1 cellular context compared by ENCODE assay signal in the genomic region with DNA sequence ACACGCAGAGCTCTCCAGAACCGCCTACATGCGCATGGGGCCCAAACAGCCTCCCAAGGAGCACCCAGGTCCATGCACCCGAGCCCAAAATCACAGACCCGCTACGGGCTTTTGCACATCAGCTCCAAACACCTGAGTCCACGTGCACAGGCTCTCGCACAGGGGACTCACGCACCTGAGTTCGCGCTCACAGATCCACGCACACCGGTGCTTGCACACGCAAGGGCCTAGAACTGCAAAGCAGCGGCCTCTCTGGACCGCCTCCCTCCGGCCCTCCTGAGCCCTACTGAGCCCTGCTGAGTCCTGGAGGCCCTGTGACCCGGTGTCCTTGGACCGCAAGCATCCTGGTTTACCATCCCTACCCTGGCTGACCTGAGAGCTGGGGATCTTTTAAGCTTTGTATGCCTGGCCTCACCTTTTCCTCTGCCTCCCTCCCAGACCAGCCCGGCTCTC.
TF ChIP-seq lines count a peak whose summit lies in the region.

No MANE protein-coding gene starts in this region.

TF ChIP-seq in WTC11, 78 proteins besides CTCF, POLR2A, EP300 and RAD21 (continued from another document):
- TF ChIP-seq, protein P1, sequence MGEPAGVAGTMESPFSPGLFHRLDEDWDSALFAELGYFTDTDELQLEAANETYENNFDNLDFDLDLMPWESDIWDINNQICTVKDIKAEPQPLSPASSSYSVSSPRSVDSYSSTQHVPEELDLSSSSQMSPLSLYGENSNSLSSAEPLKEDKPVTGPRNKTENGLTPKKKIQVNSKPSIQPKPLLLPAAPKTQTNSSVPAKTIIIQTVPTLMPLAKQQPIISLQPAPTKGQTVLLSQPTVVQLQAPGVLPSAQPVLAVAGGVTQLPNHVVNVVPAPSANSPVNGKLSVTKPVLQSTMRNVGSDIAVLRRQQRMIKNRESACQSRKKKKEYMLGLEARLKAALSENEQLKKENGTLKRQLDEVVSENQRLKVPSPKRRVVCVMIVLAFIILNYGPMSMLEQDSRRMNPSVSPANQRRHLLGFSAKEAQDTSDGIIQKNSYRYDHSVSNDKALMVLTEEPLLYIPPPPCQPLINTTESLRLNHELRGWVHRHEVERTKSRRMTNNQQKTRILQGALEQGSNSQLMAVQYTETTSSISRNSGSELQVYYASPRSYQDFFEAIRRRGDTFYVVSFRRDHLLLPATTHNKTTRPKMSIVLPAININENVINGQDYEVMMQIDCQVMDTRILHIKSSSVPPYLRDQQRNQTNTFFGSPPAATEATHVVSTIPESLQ (CRISPR knock-in tag; IDR thresholded peaks at IDR 0.05) = no peak
- TF ChIP-seq ZNF416 (CRISPR knock-in tag; IDR thresholded peaks at IDR 0.05) = no peak
- TF ChIP-seq NR2C2 (CRISPR knock-in tag; IDR thresholded peaks at IDR 0.05) = no peak
- TF ChIP-seq, protein P2, sequence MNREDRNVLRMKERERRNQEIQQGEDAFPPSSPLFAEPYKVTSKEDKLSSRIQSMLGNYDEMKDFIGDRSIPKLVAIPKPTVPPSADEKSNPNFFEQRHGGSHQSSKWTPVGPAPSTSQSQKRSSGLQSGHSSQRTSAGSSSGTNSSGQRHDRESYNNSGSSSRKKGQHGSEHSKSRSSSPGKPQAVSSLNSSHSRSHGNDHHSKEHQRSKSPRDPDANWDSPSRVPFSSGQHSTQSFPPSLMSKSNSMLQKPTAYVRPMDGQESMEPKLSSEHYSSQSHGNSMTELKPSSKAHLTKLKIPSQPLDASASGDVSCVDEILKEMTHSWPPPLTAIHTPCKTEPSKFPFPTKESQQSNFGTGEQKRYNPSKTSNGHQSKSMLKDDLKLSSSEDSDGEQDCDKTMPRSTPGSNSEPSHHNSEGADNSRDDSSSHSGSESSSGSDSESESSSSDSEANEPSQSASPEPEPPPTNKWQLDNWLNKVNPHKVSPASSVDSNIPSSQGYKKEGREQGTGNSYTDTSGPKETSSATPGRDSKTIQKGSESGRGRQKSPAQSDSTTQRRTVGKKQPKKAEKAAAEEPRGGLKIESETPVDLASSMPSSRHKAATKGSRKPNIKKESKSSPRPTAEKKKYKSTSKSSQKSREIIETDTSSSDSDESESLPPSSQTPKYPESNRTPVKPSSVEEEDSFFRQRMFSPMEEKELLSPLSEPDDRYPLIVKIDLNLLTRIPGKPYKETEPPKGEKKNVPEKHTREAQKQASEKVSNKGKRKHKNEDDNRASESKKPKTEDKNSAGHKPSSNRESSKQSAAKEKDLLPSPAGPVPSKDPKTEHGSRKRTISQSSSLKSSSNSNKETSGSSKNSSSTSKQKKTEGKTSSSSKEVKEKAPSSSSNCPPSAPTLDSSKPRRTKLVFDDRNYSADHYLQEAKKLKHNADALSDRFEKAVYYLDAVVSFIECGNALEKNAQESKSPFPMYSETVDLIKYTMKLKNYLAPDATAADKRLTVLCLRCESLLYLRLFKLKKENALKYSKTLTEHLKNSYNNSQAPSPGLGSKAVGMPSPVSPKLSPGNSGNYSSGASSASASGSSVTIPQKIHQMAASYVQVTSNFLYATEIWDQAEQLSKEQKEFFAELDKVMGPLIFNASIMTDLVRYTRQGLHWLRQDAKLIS (CRISPR knock-in tag; IDR thresholded peaks at IDR 0.05; ENCODE audit: borderline replicate concordance) = no peak
- no peak for TF ChIP-seq GABPB1 (CRISPR knock-in tag; IDR thresholded peaks at IDR 0.05)
- no peak for TF ChIP-seq MXD4 (CRISPR knock-in tag; IDR thresholded peaks at IDR 0.05; ENCODE audit: borderline replicate concordance)
- no peak for TF ChIP-seq SMAD4 (CRISPR knock-in tag; IDR thresholded peaks at IDR 0.05)
- no peak for TF ChIP-seq NR1H2 (CRISPR knock-in tag; IDR thresholded peaks at IDR 0.05)
- no peak for TF ChIP-seq JUN (CRISPR knock-in tag; IDR thresholded peaks at IDR 0.05)
- no peak for TF ChIP-seq CREM (CRISPR knock-in tag; IDR thresholded peaks at IDR 0.05)
- TF ChIP-seq SOX15 (CRISPR knock-in tag; IDR thresholded peaks at IDR 0.05) = no peak
